ENCODE assay signal across 25 cellular contexts in the genomic region with DNA sequence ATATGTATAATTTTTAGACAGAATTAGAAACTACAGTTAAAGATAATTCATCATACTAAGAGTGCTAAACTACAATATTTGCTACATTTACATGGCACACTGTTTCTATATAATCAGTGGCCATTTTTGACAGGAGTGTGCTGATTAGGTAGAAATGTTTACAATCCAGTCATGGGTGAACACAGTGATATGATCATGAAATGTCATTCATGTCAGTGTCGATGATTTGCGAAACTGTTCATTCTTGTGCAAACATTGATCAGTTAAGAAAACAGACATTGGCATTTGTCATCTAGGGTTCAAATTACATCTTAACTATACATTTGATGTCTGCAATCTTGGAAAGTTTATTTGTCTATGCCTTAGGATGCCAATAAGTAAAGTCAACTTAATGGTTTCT.
"Had no signal": no experiment of that assay in that cellular context is flagged by ENCODE, and none has a peak within 500 bp of the region (broad histone marks: within the 10 kb centered on the region; RNA-seq: fewer than 3 reads in every experiment).

No MANE protein-coding gene starts in this region.

- H3K27ac Mint-ChIP-seq: mesothelial cell of epicardium; naive B cell; naive thymus-derived CD8-positive, alpha-beta T cell had no signal

- H3K36me3 Mint-ChIP-seq: mesothelial cell of epicardium; naive B cell; naive thymus-derived CD8-positive, alpha-beta T cell had no signal

- H3K27ac ChIP-seq: coronary artery, dorsolateral prefrontal cortex, epithelial cell of prostate, esophagus squamous epithelium, gastrocnemius medialis, heart right ventricle, left lung, lower lobe of right lung had no signal

- H3K4me3 Mint-ChIP-seq: mesothelial cell of epicardium; naive B cell; naive thymus-derived CD8-positive, alpha-beta T cell had no signal

- H3K36me3 ChIP-seq: esophagus squamous epithelium, gastrocnemius medialis, heart right ventricle, left lung, lower lobe of right lung had no signal

- H3K9me3 ChIP-seq: esophagus squamous epithelium, gastrocnemius medialis, heart right ventricle, left lung, lower lobe of right lung, mucosa of descending colon had no signal

- H3K27me3 ChIP-seq: esophagus squamous epithelium, gastrocnemius medialis, heart right ventricle, left lung had no signal

- H3K4me1 ChIP-seq: esophagus squamous epithelium, gastrocnemius medialis, heart right ventricle, left lung, lower lobe of right lung had no signal

- ATAC-seq: esophagus mucosa; gastrocnemius medialis; heart right ventricle; left cardiac atrium; left lung; left ventricle myocardium superior; lower lobe of right lung; mucosa of descending colon; naive thymus-derived CD8-positive, alpha-beta T cell had no signal

- H3K4me1 Mint-ChIP-seq: mesothelial cell of epicardium; naive B cell; naive thymus-derived CD8-positive, alpha-beta T cell had no signal

- H3K27me3 Mint-ChIP-seq: naive B cell had no signal

- H3K4me3 ChIP-seq: coronary artery, dorsolateral prefrontal cortex, esophagus squamous epithelium, gastrocnemius medialis, heart right ventricle, left lung, lower lobe of right lung, mucosa of descending colon had no signal

- DNase-seq: dermis blood vessel endothelial cell; dorsolateral prefrontal cortex; effector CD4-positive, alpha-beta T cell; effector memory CD4-positive, alpha-beta T cell; erythroblast; esophagus squamous epithelium; foreskin fibroblast; foreskin melanocyte; gastrocnemius medialis; glutamatergic neuron; head of caudate nucleus; heart right ventricle; hippocampal formation; left cardiac atrium; left lung; left ventricle myocardium superior; lower lobe of right lung; mesenchymal stem cell; mucosa of descending colon; naive B cell; naive thymus-derived CD8-positive, alpha-beta T cell had no signal

- H3K9me3 Mint-ChIP-seq: mesothelial cell of epicardium had no signal
